ENCODE assay signal across 1 cellular context in the genomic region with DNA sequence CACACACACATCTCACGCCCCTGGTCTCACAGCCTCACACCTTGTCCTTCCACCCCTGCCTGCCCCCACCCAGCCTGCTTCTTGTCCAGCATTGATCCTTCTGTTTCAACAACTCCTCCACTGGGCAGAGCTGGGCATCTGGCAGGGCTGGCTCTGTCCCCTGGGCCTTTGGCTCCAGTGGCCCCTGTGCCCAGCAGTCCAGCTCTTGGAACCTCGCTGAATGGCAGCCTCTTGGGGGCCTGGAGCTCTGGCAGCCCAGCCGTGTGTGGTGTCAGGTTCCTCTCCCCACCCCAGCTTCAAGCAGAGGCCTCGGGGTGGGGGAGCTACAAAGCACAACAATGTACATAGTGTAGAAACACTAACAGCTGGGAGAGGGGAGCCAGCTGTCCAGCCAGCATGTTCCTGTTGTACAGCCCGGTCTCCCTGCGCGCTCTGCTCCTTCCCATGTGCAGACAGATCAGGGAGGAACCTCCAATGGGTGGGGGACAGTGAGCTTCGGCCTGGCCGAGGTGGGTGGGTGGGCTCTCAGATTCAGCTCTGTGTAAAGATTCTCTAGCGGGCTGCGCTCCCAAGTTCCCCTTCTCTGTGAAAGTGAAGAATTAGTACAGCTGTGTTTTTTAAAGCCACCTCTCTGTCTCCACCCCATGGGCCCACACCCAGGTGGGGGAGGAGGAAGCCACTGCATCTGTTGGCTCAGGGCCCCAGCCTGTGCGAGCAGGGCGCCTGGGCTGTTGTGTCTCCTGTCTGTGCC.
TF ChIP-seq lines count a peak whose summit lies in the region.

No MANE protein-coding gene starts in this region.

TF ChIP-seq in K562, 482 proteins besides CTCF, POLR2A, EP300 and RAD21 (continued from another document and continues in another):
- TF ChIP-seq, protein P1, sequence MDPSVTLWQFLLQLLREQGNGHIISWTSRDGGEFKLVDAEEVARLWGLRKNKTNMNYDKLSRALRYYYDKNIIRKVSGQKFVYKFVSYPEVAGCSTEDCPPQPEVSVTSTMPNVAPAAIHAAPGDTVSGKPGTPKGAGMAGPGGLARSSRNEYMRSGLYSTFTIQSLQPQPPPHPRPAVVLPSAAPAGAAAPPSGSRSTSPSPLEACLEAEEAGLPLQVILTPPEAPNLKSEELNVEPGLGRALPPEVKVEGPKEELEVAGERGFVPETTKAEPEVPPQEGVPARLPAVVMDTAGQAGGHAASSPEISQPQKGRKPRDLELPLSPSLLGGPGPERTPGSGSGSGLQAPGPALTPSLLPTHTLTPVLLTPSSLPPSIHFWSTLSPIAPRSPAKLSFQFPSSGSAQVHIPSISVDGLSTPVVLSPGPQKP (CRISPR knock-in tag; IDR thresholded peaks at IDR 0.05): no peak
- TF ChIP-seq, protein P2, sequence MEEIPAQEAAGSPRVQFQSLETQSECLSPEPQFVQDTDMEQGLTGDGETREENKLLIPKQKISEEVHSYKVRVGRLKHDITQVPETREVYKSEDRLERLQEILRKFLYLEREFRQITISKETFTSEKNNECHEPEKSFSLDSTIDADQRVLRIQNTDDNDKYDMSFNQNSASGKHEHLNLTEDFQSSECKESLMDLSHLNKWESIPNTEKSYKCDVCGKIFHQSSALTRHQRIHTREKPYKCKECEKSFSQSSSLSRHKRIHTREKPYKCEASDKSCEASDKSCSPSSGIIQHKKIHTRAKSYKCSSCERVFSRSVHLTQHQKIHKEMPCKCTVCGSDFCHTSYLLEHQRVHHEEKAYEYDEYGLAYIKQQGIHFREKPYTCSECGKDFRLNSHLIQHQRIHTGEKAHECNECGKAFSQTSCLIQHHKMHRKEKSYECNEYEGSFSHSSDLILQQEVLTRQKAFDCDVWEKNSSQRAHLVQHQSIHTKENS (CRISPR knock-in tag; IDR thresholded peaks at IDR 0.05): no peak
- TF ChIP-seq MAZ (CRISPR knock-in tag; conservative IDR thresholded peaks at IDR 0.05 in 1 of 2, IDR thresholded peaks at IDR 0.05 in 1 of 2) (peak in 1 of 2 experiments; percentile 63; a peak in 2 of 4 replicates), MED1 (CRISPR knock-in tag; IDR thresholded peaks at IDR 0.05; ENCODE audit: borderline replicate concordance) (no peak), RUNX1 (IDR thresholded peaks at IDR 0.05; ENCODE audit: low read depth) (no peak), NFE2 (IDR thresholded peaks at IDR 0.05; ENCODE audit: low read depth) (no peak), ZNF586 (CRISPR knock-in tag; conservative IDR thresholded peaks at IDR 0.05) (no peak), GABPB1 (CRISPR knock-in tag; IDR thresholded peaks at IDR 0.05) (no peak), SPI1 (IDR thresholded peaks at IDR 0.05; ENCODE audit: borderline replicate concordance, low read depth, low read length) (no peak), DMBX1 (CRISPR knock-in tag; IDR thresholded peaks at IDR 0.05; ENCODE audit: borderline replicate concordance) (no peak), TCF7 (IDR thresholded peaks at IDR 0.05; ENCODE audit: borderline replicate concordance) (no peak), ZNF696 (CRISPR knock-in tag; conservative IDR thresholded peaks at IDR 0.05) (no peak), SAP30 (IDR thresholded peaks at IDR 0.05; ENCODE audit: borderline replicate concordance, insufficient read depth, low read depth, low read length, poor library complexity, severe bottlenecking) (peak; percentile 60), NUFIP1 (IDR thresholded peaks at IDR 0.05; ENCODE audit: partially characterized antibody) (no peak), GABPB2 (CRISPR knock-in tag; conservative IDR thresholded peaks at IDR 0.05) (no peak), ZBTB8A (IDR thresholded peaks at IDR 0.05; ENCODE audit: partially characterized antibody) (no peak), PCBP1 (IDR thresholded peaks at IDR 0.05; ENCODE audit: low read depth, low read length, poor library complexity, severe bottlenecking) (no peak), KAT2B (IDR thresholded peaks at IDR 0.05; ENCODE audit: low read depth, low read length) (no peak), SMAD3 (CRISPR knock-in tag; conservative IDR thresholded peaks at IDR 0.05) (no peak), ZNF347 (CRISPR knock-in tag; IDR thresholded peaks at IDR 0.05; ENCODE audit: low read depth) (no peak), SP1 (CRISPR knock-in tag; IDR thresholded peaks at IDR 0.05) (no peak), NR2C1 (IDR thresholded peaks at IDR 0.05) (no peak), NR2C1 (tag; IDR thresholded peaks at IDR 0.05) (no peak), ZNF282 (CRISPR knock-in tag; IDR thresholded peaks at IDR 0.05) (no peak), ZNF146 (CRISPR knock-in tag; IDR thresholded peaks at IDR 0.05; ENCODE audit: unreplicated experiment) (no peak), MCM3 (IDR thresholded peaks at IDR 0.05) (no peak), CHD1 (IDR thresholded peaks at IDR 0.05; ENCODE audit: low read length) (no peak), GATAD2B (IDR thresholded peaks at IDR 0.05; ENCODE audit: borderline replicate concordance) (no peak), BMI1 (IDR thresholded peaks at IDR 0.05; ENCODE audit: low read length) (no peak), RBM15 (IDR thresholded peaks at IDR 0.05; ENCODE audit: insufficient read depth, low read length) (no peak), CHCHD3 (CRISPR knock-in tag; IDR thresholded peaks at IDR 0.05) (no peak), BCL6 (CRISPR knock-in tag; IDR thresholded peaks at IDR 0.05) (no peak)
- TF ChIP-seq, protein P3, sequence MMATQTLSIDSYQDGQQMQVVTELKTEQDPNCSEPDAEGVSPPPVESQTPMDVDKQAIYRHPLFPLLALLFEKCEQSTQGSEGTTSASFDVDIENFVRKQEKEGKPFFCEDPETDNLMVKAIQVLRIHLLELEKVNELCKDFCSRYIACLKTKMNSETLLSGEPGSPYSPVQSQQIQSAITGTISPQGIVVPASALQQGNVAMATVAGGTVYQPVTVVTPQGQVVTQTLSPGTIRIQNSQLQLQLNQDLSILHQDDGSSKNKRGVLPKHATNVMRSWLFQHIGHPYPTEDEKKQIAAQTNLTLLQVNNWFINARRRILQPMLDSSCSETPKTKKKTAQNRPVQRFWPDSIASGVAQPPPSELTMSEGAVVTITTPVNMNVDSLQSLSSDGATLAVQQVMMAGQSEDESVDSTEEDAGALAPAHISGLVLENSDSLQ (IDR thresholded peaks at IDR 0.05): no peak
- TF ChIP-seq, protein P4, sequence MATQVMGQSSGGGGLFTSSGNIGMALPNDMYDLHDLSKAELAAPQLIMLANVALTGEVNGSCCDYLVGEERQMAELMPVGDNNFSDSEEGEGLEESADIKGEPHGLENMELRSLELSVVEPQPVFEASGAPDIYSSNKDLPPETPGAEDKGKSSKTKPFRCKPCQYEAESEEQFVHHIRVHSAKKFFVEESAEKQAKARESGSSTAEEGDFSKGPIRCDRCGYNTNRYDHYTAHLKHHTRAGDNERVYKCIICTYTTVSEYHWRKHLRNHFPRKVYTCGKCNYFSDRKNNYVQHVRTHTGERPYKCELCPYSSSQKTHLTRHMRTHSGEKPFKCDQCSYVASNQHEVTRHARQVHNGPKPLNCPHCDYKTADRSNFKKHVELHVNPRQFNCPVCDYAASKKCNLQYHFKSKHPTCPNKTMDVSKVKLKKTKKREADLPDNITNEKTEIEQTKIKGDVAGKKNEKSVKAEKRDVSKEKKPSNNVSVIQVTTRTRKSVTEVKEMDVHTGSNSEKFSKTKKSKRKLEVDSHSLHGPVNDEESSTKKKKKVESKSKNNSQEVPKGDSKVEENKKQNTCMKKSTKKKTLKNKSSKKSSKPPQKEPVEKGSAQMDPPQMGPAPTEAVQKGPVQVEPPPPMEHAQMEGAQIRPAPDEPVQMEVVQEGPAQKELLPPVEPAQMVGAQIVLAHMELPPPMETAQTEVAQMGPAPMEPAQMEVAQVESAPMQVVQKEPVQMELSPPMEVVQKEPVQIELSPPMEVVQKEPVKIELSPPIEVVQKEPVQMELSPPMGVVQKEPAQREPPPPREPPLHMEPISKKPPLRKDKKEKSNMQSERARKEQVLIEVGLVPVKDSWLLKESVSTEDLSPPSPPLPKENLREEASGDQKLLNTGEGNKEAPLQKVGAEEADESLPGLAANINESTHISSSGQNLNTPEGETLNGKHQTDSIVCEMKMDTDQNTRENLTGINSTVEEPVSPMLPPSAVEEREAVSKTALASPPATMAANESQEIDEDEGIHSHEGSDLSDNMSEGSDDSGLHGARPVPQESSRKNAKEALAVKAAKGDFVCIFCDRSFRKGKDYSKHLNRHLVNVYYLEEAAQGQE (CRISPR knock-in tag; IDR thresholded peaks at IDR 0.05; ENCODE audit: low read depth): no peak
- TF ChIP-seq, protein P5, sequence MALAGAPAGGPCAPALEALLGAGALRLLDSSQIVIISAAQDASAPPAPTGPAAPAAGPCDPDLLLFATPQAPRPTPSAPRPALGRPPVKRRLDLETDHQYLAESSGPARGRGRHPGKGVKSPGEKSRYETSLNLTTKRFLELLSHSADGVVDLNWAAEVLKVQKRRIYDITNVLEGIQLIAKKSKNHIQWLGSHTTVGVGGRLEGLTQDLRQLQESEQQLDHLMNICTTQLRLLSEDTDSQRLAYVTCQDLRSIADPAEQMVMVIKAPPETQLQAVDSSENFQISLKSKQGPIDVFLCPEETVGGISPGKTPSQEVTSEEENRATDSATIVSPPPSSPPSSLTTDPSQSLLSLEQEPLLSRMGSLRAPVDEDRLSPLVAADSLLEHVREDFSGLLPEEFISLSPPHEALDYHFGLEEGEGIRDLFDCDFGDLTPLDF (CRISPR knock-in tag; IDR thresholded peaks at IDR 0.05): no peak
- TF ChIP-seq, protein P6, sequence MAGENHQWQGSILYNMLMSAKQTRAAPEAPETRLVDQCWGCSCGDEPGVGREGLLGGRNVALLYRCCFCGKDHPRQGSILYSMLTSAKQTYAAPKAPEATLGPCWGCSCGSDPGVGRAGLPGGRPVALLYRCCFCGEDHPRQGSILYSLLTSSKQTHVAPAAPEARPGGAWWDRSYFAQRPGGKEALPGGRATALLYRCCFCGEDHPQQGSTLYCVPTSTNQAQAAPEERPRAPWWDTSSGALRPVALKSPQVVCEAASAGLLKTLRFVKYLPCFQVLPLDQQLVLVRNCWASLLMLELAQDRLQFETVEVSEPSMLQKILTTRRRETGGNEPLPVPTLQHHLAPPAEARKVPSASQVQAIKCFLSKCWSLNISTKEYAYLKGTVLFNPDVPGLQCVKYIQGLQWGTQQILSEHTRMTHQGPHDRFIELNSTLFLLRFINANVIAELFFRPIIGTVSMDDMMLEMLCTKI (IDR thresholded peaks at IDR 0.05; ENCODE audit: partially characterized antibody): no peak
- TF ChIP-seq, protein P7, sequence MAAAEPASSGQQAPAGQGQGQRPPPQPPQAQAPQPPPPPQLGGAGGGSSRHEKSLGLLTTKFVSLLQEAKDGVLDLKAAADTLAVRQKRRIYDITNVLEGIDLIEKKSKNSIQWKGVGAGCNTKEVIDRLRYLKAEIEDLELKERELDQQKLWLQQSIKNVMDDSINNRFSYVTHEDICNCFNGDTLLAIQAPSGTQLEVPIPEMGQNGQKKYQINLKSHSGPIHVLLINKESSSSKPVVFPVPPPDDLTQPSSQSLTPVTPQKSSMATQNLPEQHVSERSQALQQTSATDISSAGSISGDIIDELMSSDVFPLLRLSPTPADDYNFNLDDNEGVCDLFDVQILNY (CRISPR knock-in tag; IDR thresholded peaks at IDR 0.05): no peak
- TF ChIP-seq, protein P8, sequence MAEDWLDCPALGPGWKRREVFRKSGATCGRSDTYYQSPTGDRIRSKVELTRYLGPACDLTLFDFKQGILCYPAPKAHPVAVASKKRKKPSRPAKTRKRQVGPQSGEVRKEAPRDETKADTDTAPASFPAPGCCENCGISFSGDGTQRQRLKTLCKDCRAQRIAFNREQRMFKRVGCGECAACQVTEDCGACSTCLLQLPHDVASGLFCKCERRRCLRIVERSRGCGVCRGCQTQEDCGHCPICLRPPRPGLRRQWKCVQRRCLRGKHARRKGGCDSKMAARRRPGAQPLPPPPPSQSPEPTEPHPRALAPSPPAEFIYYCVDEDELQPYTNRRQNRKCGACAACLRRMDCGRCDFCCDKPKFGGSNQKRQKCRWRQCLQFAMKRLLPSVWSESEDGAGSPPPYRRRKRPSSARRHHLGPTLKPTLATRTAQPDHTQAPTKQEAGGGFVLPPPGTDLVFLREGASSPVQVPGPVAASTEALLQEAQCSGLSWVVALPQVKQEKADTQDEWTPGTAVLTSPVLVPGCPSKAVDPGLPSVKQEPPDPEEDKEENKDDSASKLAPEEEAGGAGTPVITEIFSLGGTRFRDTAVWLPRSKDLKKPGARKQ (CRISPR knock-in tag; IDR thresholded peaks at IDR 0.05): no peak
- TF ChIP-seq, protein P9, sequence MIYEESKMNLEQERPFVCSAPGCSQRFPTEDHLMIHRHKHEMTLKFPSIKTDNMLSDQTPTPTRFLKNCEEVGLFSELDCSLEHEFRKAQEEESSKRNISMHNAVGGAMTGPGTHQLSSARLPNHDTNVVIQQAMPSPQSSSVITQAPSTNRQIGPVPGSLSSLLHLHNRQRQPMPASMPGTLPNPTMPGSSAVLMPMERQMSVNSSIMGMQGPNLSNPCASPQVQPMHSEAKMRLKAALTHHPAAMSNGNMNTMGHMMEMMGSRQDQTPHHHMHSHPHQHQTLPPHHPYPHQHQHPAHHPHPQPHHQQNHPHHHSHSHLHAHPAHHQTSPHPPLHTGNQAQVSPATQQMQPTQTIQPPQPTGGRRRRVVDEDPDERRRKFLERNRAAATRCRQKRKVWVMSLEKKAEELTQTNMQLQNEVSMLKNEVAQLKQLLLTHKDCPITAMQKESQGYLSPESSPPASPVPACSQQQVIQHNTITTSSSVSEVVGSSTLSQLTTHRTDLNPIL (CRISPR knock-in tag; IDR thresholded peaks at IDR 0.05): no peak
- TF ChIP-seq, protein P10, sequence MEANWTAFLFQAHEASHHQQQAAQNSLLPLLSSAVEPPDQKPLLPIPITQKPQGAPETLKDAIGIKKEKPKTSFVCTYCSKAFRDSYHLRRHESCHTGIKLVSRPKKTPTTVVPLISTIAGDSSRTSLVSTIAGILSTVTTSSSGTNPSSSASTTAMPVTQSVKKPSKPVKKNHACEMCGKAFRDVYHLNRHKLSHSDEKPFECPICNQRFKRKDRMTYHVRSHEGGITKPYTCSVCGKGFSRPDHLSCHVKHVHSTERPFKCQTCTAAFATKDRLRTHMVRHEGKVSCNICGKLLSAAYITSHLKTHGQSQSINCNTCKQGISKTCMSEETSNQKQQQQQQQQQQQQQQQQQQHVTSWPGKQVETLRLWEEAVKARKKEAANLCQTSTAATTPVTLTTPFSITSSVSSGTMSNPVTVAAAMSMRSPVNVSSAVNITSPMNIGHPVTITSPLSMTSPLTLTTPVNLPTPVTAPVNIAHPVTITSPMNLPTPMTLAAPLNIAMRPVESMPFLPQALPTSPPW (CRISPR knock-in tag; IDR thresholded peaks at IDR 0.05): peak; percentile 46; the same call in 1 of the 2 replicates
- TF ChIP-seq, protein P11, sequence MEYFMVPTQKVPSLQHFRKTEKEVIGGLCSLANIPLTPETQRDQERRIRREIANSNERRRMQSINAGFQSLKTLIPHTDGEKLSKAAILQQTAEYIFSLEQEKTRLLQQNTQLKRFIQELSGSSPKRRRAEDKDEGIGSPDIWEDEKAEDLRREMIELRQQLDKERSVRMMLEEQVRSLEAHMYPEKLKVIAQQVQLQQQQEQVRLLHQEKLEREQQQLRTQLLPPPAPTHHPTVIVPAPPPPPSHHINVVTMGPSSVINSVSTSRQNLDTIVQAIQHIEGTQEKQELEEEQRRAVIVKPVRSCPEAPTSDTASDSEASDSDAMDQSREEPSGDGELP (CRISPR knock-in tag; IDR thresholded peaks at IDR 0.05; ENCODE audit: borderline replicate concordance): peak; percentile 87
